ENCODE assay signal across 2 cellular contexts in the genomic region with DNA sequence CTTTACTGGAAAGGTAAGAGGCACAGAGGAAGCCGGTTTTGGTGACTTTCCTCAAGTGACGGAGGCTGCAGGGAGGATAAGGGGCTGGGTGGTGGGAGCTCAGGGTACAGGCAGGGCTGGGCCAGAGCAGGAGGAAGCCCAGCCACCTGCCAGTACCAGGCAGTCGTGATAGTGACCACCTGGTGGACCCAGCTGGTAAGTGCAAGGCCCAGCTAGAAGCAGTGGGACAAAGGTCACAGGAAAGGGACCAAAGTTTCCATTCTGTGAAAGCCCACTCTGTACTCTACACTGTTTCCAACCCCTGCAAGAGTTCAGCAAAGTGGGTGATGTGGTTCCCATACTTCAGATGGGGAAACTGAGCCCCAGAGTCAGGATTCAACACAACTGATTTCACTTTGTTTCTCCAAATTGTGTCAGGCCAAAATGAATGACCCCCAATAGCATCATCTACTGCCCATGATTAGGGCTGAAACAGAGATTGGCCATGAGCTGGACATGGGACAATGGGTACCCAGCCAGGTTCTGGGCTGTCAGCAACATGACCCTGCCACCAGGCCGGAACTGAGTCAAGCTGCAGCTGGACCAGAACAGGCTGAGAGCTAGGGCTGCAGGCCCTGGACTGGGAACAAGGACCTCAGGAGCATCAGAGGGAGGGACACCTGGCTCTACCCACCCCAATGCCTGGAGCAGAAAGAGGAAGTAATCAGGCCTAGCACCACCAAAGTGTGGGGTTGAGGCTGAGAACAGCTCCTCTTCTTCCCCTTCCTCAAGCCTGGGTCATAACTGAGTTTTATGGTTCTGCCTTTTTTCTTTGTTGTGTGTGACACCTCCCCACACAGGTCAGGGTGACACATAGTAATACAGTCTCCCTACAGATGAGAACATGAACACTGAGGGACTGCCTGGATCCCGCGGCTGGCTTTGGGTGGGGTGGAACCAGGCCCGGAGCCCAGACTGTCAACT.
TF ChIP-seq lines count a peak whose summit lies in the region.

No MANE protein-coding gene starts in this region.

TF ChIP-seq in GM12878, 131 proteins besides CTCF, POLR2A, EP300 and RAD21:
- TF ChIP-seq, protein P1, sequence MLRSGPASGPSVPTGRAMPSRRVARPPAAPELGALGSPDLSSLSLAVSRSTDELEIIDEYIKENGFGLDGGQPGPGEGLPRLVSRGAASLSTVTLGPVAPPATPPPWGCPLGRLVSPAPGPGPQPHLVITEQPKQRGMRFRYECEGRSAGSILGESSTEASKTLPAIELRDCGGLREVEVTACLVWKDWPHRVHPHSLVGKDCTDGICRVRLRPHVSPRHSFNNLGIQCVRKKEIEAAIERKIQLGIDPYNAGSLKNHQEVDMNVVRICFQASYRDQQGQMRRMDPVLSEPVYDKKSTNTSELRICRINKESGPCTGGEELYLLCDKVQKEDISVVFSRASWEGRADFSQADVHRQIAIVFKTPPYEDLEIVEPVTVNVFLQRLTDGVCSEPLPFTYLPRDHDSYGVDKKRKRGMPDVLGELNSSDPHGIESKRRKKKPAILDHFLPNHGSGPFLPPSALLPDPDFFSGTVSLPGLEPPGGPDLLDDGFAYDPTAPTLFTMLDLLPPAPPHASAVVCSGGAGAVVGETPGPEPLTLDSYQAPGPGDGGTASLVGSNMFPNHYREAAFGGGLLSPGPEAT (IDR thresholded peaks at IDR 0.05; ENCODE audit: low read depth): 0 out of 2 replicates have a peak, but pooled peaks have one; percentile 35
- no peak for TF ChIP-seq PML (IDR thresholded peaks at IDR 0.05; ENCODE audit: low read length)
- peak; percentile 43; the same call in 1 of the 2 replicates for TF ChIP-seq SPI1 (IDR thresholded peaks at IDR 0.05; ENCODE audit: borderline replicate concordance, insufficient read depth, low read depth, low read length)
- TF ChIP-seq BHLHE40 (IDR thresholded peaks at IDR 0.05; ENCODE audit: borderline replicate concordance in 1 of 2, low read depth in 2 of 2, low read length in 1 of 2): peak in 1 of 2 experiments; percentile 4; a peak in 1 of 4 replicates
- TF ChIP-seq, protein P2, sequence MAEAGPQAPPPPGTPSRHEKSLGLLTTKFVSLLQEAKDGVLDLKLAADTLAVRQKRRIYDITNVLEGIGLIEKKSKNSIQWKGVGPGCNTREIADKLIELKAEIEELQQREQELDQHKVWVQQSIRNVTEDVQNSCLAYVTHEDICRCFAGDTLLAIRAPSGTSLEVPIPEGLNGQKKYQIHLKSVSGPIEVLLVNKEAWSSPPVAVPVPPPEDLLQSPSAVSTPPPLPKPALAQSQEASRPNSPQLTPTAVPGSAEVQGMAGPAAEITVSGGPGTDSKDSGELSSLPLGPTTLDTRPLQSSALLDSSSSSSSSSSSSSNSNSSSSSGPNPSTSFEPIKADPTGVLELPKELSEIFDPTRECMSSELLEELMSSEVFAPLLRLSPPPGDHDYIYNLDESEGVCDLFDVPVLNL (IDR thresholded peaks at IDR 0.05; ENCODE audit: low read depth, low read length): no peak
- no peak for TF ChIP-seq EZH2 (IDR thresholded peaks at IDR 0.05; ENCODE audit: borderline replicate concordance, control insufficient read depth, low read depth, low read length)
- TF ChIP-seq IKZF1 (conservative IDR thresholded peaks at IDR 0.05): peak; percentile 79
- TF ChIP-seq TCF12 (IDR thresholded peaks at IDR 0.05; ENCODE audit: low read depth, low read length): peak; percentile 68; the same call in 1 of the 2 replicates
- no peak for TF ChIP-seq FOXK2 (IDR thresholded peaks at IDR 0.05)
- TF ChIP-seq SMC3 (IDR thresholded peaks at IDR 0.05; ENCODE audit: borderline replicate concordance, low read length): peak; percentile 41; the same call in 1 of the 2 replicates
- TF ChIP-seq BMI1 (IDR thresholded peaks at IDR 0.05; ENCODE audit: borderline replicate concordance): no peak
- no peak for TF ChIP-seq ZZZ3 (IDR thresholded peaks at IDR 0.05; ENCODE audit: control insufficient read depth, insufficient read length, low read depth)
- TF ChIP-seq IKZF2 (IDR thresholded peaks at IDR 0.05): peak; percentile 37 to 54; a peak in 2 of 4 replicates
- TF ChIP-seq FOXM1 (IDR thresholded peaks at IDR 0.05; ENCODE audit: low read depth, low read length): no peak
- TF ChIP-seq MEF2B (IDR thresholded peaks at IDR 0.05; ENCODE audit: partially characterized antibody, poor library complexity, severe bottlenecking): peak; percentile 29
- peak; percentile 44; the same call in 1 of the 2 replicates for TF ChIP-seq MTA2 (IDR thresholded peaks at IDR 0.05; ENCODE audit: low read depth)
- TF ChIP-seq NR2F1 (conservative IDR thresholded peaks at IDR 0.05): peak; percentile 95
- TF ChIP-seq, protein P3, sequence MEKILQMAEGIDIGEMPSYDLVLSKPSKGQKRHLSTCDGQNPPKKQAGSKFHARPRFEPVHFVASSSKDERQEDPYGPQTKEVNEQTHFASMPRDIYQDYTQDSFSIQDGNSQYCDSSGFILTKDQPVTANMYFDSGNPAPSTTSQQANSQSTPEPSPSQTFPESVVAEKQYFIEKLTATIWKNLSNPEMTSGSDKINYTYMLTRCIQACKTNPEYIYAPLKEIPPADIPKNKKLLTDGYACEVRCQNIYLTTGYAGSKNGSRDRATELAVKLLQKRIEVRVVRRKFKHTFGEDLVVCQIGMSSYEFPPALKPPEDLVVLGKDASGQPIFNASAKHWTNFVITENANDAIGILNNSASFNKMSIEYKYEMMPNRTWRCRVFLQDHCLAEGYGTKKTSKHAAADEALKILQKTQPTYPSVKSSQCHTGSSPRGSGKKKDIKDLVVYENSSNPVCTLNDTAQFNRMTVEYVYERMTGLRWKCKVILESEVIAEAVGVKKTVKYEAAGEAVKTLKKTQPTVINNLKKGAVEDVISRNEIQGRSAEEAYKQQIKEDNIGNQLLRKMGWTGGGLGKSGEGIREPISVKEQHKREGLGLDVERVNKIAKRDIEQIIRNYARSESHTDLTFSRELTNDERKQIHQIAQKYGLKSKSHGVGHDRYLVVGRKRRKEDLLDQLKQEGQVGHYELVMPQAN (conservative IDR thresholded peaks at IDR 0.05): no peak

TF ChIP-seq in HepG2, 621 proteins besides CTCF, POLR2A, EP300 and RAD21 (continues in another document):
- TF ChIP-seq XRCC5 (optimal IDR thresholded peaks at IDR 0.05; ENCODE audit: low read length) (peak; percentile 30), SRY (CRISPR knock-in tag; IDR thresholded peaks at IDR 0.05) (no peak), SMC3 (IDR thresholded peaks at IDR 0.05; ENCODE audit: low read length) (peak; percentile 37), TBP (CRISPR knock-in tag; IDR thresholded peaks at IDR 0.05) (no peak), STAG1 (CRISPR knock-in tag; IDR thresholded peaks at IDR 0.05) (peak; percentile 50), MED13 (CRISPR knock-in tag; IDR thresholded peaks at IDR 0.05) (no peak), SETDB1 (CRISPR knock-in tag; IDR thresholded peaks at IDR 0.05; ENCODE audit: borderline replicate concordance) (no peak), HNF4A (CRISPR knock-in tag; IDR thresholded peaks at IDR 0.05) (peak; percentile 76), MXD4 (CRISPR knock-in tag; IDR thresholded peaks at IDR 0.05) (no peak), ZNF350 (CRISPR knock-in tag; IDR thresholded peaks at IDR 0.05; ENCODE audit: borderline replicate concordance, low read depth) (no peak), SOX5 (CRISPR knock-in tag; IDR thresholded peaks at IDR 0.05; ENCODE audit: borderline replicate concordance) (no peak), HNF4G (IDR thresholded peaks at IDR 0.05; ENCODE audit: borderline replicate concordance, low read depth, low read length) (peak; percentile 81; the same call in 1 of the 2 replicates), HNF4G (CRISPR knock-in tag; IDR thresholded peaks at IDR 0.05; ENCODE audit: borderline replicate concordance, low read depth) (no peak), SPEN (CRISPR knock-in tag; IDR thresholded peaks at IDR 0.05; ENCODE audit: low read depth) (no peak), KDM4B (CRISPR knock-in tag; IDR thresholded peaks at IDR 0.05) (no peak), ZNF570 (CRISPR knock-in tag; IDR thresholded peaks at IDR 0.05; ENCODE audit: borderline replicate concordance) (no peak), HOXA5 (CRISPR knock-in tag; IDR thresholded peaks at IDR 0.05) (no peak), ZFX (CRISPR knock-in tag; IDR thresholded peaks at IDR 0.05; ENCODE audit: low read depth) (0 out of 2 replicates have a peak, but pooled peaks have one; percentile 21), ZFY (CRISPR knock-in tag; IDR thresholded peaks at IDR 0.05) (no peak; the same call in 1 of the 2 replicates), PITX1 (CRISPR knock-in tag; IDR thresholded peaks at IDR 0.05) (no peak), RBAK (CRISPR knock-in tag; IDR thresholded peaks at IDR 0.05) (no peak), RXRB (CRISPR knock-in tag; IDR thresholded peaks at IDR 0.05; ENCODE audit: borderline replicate concordance) (peak; percentile 92), ZNF619 (CRISPR knock-in tag; IDR thresholded peaks at IDR 0.05) (no peak), RXRA (CRISPR knock-in tag; IDR thresholded peaks at IDR 0.05) (peak; percentile 46; the same call in 1 of the 2 replicates), ZMAT3 (CRISPR knock-in tag; conservative IDR thresholded peaks at IDR 0.05) (no peak), TRIM24 (CRISPR knock-in tag; IDR thresholded peaks at IDR 0.05) (no peak)
- TF ChIP-seq, protein P4, sequence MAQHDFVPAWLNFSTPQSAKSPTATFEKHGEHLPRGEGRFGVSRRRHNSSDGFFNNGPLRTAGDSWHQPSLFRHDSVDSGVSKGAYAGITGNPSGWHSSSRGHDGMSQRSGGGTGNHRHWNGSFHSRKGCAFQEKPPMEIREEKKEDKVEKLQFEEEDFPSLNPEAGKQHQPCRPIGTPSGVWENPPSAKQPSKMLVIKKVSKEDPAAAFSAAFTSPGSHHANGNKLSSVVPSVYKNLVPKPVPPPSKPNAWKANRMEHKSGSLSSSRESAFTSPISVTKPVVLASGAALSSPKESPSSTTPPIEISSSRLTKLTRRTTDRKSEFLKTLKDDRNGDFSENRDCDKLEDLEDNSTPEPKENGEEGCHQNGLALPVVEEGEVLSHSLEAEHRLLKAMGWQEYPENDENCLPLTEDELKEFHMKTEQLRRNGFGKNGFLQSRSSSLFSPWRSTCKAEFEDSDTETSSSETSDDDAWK (CRISPR knock-in tag; IDR thresholded peaks at IDR 0.05): no peak
- TF ChIP-seq, protein P5, sequence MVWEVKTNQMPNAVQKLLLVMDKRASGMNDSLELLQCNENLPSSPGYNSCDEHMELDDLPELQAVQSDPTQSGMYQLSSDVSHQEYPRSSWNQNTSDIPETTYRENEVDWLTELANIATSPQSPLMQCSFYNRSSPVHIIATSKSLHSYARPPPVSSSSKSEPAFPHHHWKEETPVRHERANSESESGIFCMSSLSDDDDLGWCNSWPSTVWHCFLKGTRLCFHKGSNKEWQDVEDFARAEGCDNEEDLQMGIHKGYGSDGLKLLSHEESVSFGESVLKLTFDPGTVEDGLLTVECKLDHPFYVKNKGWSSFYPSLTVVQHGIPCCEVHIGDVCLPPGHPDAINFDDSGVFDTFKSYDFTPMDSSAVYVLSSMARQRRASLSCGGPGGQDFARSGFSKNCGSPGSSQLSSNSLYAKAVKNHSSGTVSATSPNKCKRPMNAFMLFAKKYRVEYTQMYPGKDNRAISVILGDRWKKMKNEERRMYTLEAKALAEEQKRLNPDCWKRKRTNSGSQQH (CRISPR knock-in tag; IDR thresholded peaks at IDR 0.05; ENCODE audit: low read depth): no peak
- TF ChIP-seq, protein P6, sequence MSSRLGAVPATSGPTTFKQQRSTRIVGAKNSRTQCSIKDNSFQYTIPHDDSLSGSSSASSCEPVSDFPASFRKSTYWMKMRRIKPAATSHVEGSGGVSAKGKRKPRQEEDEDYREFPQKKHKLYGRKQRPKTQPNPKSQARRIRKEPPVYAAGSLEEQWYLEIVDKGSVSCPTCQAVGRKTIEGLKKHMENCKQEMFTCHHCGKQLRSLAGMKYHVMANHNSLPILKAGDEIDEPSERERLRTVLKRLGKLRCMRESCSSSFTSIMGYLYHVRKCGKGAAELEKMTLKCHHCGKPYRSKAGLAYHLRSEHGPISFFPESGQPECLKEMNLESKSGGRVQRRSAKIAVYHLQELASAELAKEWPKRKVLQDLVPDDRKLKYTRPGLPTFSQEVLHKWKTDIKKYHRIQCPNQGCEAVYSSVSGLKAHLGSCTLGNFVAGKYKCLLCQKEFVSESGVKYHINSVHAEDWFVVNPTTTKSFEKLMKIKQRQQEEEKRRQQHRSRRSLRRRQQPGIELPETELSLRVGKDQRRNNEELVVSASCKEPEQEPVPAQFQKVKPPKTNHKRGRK (CRISPR knock-in tag; IDR thresholded peaks at IDR 0.05): no peak
- TF ChIP-seq, protein P7, sequence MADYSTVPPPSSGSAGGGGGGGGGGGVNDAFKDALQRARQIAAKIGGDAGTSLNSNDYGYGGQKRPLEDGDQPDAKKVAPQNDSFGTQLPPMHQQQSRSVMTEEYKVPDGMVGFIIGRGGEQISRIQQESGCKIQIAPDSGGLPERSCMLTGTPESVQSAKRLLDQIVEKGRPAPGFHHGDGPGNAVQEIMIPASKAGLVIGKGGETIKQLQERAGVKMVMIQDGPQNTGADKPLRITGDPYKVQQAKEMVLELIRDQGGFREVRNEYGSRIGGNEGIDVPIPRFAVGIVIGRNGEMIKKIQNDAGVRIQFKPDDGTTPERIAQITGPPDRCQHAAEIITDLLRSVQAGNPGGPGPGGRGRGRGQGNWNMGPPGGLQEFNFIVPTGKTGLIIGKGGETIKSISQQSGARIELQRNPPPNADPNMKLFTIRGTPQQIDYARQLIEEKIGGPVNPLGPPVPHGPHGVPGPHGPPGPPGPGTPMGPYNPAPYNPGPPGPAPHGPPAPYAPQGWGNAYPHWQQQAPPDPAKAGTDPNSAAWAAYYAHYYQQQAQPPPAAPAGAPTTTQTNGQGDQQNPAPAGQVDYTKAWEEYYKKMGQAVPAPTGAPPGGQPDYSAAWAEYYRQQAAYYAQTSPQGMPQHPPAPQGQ (CRISPR knock-in tag; IDR thresholded peaks at IDR 0.05; ENCODE audit: borderline replicate concordance): no peak
- TF ChIP-seq, protein P8, sequence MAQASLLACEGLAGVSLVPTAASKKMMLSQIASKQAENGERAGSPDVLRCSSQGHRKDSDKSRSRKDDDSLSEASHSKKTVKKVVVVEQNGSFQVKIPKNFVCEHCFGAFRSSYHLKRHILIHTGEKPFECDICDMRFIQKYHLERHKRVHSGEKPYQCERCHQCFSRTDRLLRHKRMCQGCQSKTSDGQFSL (CRISPR knock-in tag; IDR thresholded peaks at IDR 0.05): no peak
- TF ChIP-seq, protein P9, sequence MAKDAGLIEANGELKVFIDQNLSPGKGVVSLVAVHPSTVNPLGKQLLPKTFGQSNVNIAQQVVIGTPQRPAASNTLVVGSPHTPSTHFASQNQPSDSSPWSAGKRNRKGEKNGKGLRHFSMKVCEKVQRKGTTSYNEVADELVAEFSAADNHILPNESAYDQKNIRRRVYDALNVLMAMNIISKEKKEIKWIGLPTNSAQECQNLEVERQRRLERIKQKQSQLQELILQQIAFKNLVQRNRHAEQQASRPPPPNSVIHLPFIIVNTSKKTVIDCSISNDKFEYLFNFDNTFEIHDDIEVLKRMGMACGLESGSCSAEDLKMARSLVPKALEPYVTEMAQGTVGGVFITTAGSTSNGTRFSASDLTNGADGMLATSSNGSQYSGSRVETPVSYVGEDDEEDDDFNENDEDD (CRISPR knock-in tag; IDR thresholded peaks at IDR 0.05; ENCODE audit: borderline replicate concordance): no peak
- TF ChIP-seq, protein P10, sequence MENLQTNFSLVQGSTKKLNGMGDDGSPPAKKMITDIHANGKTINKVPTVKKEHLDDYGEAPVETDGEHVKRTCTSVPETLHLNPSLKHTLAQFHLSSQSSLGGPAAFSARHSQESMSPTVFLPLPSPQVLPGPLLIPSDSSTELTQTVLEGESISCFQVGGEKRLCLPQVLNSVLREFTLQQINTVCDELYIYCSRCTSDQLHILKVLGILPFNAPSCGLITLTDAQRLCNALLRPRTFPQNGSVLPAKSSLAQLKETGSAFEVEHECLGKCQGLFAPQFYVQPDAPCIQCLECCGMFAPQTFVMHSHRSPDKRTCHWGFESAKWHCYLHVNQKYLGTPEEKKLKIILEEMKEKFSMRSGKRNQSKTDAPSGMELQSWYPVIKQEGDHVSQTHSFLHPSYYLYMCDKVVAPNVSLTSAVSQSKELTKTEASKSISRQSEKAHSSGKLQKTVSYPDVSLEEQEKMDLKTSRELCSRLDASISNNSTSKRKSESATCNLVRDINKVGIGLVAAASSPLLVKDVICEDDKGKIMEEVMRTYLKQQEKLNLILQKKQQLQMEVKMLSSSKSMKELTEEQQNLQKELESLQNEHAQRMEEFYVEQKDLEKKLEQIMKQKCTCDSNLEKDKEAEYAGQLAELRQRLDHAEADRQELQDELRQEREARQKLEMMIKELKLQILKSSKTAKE (CRISPR knock-in tag; IDR thresholded peaks at IDR 0.05; ENCODE audit: borderline replicate concordance): no peak
